In genomic region chr1:117618450-117619122, GRCh38 we compare ENCODE assay signal across 16 cellular contexts.
"Had no signal": no experiment of that assay in that cellular context is flagged by ENCODE, and none has a peak within 500 bp of the region (broad histone marks: within the 10 kb centered on the region; RNA-seq: fewer than 3 reads in every experiment).

No MANE protein-coding gene starts in this region.

- H3K4me3 Mint-ChIP-seq: T-cell had no signal

- H3K9ac ChIP-seq: SK-N-SH had no signal

- DNase-seq: activated CD4-positive, alpha-beta T cell treated with anti-CD3 and anti-CD28 coated beads for 48 hours; activated CD8-positive, alpha-beta memory T cell treated with anti-CD3 and anti-CD28 coated beads, Interleukin-2, amount 50 U/mL, for 48 hours; activated effector memory CD4-positive, alpha-beta T cell treated with Interleukin-2 at 50 U/mL for 16 hours; activated naive CD4-positive, alpha-beta T cell treated with anti-CD3 and anti-CD28 coated beads, Interleukin-2, amount 50 U/mL, for 16 hours; left lung; mucosa of descending colon; naive thymus-derived CD8-positive, alpha-beta T cell; SK-N-SH; stimulated activated CD4-positive, alpha-beta T cell treated with anti-CD3 and anti-CD28 coated beads, Interleukin-2, amount 100 ng/mL, for 48 hours; stimulated activated naive CD4-positive, alpha-beta T cell treated with Interleukin-2 at 50 U/mL for 16 hours; T-cell; T-helper 9 cell; trophoblast cell had no signal

- H3K27me3 Mint-ChIP-seq: T-cell had no signal

- H3K9me2 ChIP-seq: SK-N-SH had no signal

- H3K4me3 ChIP-seq: hepatocyte, left lung, mucosa of descending colon, right atrium auricular region, suprapubic skin had no signal

- H3K9me3 ChIP-seq: left lung, mucosa of descending colon, right atrium auricular region, SK-N-SH, suprapubic skin had no signal

- ATAC-seq: left lung; mucosa of descending colon; naive thymus-derived CD8-positive, alpha-beta T cell; T-cell had no signal

- H2AFZ ChIP-seq: hepatocyte had no signal

- H3K27me3 ChIP-seq: hepatocyte, left lung, right atrium auricular region, suprapubic skin had no signal

- H3K27ac ChIP-seq: hepatocyte, left lung, right atrium auricular region, suprapubic skin had no signal

- H3K9me3 Mint-ChIP-seq: naive thymus-derived CD8-positive, alpha-beta T cell; T-cell had no signal

- H3K27ac Mint-ChIP-seq: naive thymus-derived CD8-positive, alpha-beta T cell; T-cell had no signal

- H3K4me2 ChIP-seq: hepatocyte, SK-N-SH had no signal
